ENCODE assay signal across 2 cellular contexts in genomic region chr19:38561053-38561606, GRCh38.
TF ChIP-seq lines count a peak whose summit lies in the region.

No MANE protein-coding gene starts in this region.

TF ChIP-seq in HEK293, 187 proteins besides CTCF, POLR2A, EP300 and RAD21:
- TF ChIP-seq ZBTB26 (tag by site-specific recombination; optimal IDR thresholded peaks at IDR 0.05) (peak; percentile 14), SETDB1 (IDR thresholded peaks at IDR 0.05; ENCODE audit: insufficient read length, low read length) (no peak)

TF ChIP-seq in H1, 55 proteins besides CTCF, POLR2A, EP300 and RAD21:
- TF ChIP-seq RFX5 (IDR thresholded peaks at IDR 0.05; ENCODE audit: borderline replicate concordance, low read depth, low read length) (no peak), RBBP5 (IDR thresholded peaks at IDR 0.05; ENCODE audit: borderline replicate concordance, low read depth, low read length) (no peak), SP2 (IDR thresholded peaks at IDR 0.05; ENCODE audit: low read length) (no peak), BACH1 (IDR thresholded peaks at IDR 0.05; ENCODE audit: low read length) (no peak), CHD2 (IDR thresholded peaks at IDR 0.05; ENCODE audit: low read length) (no peak), CHD1 (IDR thresholded peaks at IDR 0.05; ENCODE audit: low read depth, low read length) (no peak), GABPA (IDR thresholded peaks at IDR 0.05; ENCODE audit: borderline replicate concordance, insufficient read depth, low read length) (no peak), JUN (IDR thresholded peaks at IDR 0.05; ENCODE audit: low read depth, low read length) (no peak), TAF7 (optimal IDR thresholded peaks at IDR 0.05; ENCODE audit: borderline replicate concordance, low read depth, low read length) (no peak)
